1 cellular context compared by ENCODE assay signal in the genomic region with DNA sequence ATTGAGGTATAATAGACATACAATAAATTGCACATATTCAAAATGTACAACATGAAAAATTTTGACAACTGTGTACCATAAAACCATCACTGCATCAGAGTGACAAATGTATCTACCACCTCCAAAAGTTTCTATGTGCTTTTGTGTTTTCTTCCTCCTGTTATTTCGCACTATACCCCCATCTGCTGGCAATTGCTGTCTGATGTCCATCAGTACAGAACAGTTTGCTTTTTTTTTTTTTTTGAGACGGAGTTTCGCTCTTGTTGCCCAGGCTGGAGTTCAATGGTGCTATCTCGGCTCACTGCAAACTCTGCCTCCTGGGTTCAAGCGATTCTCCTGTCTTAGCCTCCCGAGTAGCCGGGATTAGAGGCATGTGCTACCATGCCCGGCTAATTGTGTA.
TF ChIP-seq lines count a peak whose summit lies in the region.

No MANE protein-coding gene starts in this region.

TF ChIP-seq in GM23338, 12 proteins besides CTCF, POLR2A, EP300 and RAD21 (continued from another document):
- TF ChIP-seq, protein P1, sequence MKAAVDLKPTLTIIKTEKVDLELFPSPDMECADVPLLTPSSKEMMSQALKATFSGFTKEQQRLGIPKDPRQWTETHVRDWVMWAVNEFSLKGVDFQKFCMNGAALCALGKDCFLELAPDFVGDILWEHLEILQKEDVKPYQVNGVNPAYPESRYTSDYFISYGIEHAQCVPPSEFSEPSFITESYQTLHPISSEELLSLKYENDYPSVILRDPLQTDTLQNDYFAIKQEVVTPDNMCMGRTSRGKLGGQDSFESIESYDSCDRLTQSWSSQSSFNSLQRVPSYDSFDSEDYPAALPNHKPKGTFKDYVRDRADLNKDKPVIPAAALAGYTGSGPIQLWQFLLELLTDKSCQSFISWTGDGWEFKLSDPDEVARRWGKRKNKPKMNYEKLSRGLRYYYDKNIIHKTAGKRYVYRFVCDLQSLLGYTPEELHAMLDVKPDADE (IDR thresholded peaks at IDR 0.05): no peak
